ENCODE assay signal across 8 cellular contexts in the genomic region with DNA sequence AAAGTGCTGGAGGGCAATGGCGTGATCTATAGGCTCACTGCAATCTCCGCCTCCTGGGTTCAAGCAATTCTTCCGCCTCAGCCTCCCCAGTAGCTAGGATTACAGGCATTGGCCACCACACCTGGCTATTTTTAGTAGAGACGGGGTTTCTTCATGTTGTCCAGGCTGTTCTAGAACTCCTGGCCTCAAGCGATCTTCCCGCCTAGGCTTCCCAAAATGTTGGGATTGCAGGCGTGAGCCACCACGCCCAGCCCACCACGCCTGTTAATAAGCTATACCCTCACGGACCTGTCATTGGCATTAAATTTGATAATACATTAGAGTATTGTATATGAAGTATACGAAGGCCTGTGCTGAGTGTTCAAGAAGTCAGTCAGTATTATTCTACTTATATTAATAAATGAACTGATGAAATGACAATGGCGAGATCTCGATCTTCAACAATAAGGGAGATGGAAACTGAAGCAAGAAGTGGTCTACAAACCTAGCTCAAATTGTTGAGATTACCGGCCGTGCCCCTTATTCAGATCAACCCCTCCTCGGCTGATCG. TPM values are rescaled to one million over a fixed set of nuclear protein-coding genes. Genes with fewer than 3 reads are reported as not detected.
DNase-seq lines count a peak whose midpoint lies in the region; ATAC-seq and TF ChIP-seq lines count a peak whose summit lies in the region.

No MANE protein-coding gene starts in this region.

- no peak for TF ChIP-seq RAD21 in SK-N-SH (IDR thresholded peaks at IDR 0.05; ENCODE audit: low read length)

- H3K9me3 ChIP-seq in SK-N-SH, result no peaks in the 10 kb centered on the region
- peaks cover 0 to 4% (median 0%) of the 10 kb centered on the region in 5 donors for H3K9me3 ChIP-seq in subcutaneous abdominal adipose tissue (ENCODE audit: control insufficient read depth in 5 of 5, low read length in 5 of 5)

- no peaks in the 10 kb centered on the region for H3K27me3 Mint-ChIP-seq in activated T-helper 17 cell treated with anti-CD3 and anti-CD28 coated beads, Interleukin-2, amount 50 U/mL, for 72 hours
- peaks cover 0 to 4% (median 2%) of the 10 kb centered on the region in 3 donors for H3K27me3 Mint-ChIP-seq in immature natural killer cell (ENCODE audit: low read depth in 3 of 3)

- H3K4me1 Mint-ChIP-seq in activated T-helper 17 cell treated with anti-CD3 and anti-CD28 coated beads, Interleukin-2, amount 50 U/mL, for 72 hours, result peaks cover 3% of the 10 kb centered on the region
- peaks cover 23 to 34% of the 10 kb centered on the region in 2 donors for H3K4me1 Mint-ChIP-seq in immature natural killer cell

- peak overlapping the region; percentile 5 to 46; a peak in 3 of 4 replicates for H3K27ac ChIP-seq in SK-N-SH (ENCODE audit: low read depth in 2 of 2, low read length in 1 of 2)
- H3K27ac ChIP-seq in subcutaneous abdominal adipose tissue (ENCODE audit: low read depth, low read length), result peak overlapping the region; percentile 86

- H3K27me3 ChIP-seq in SK-N-SH (ENCODE audit: insufficient read depth) (no peaks in the 10 kb centered on the region), subcutaneous abdominal adipose tissue (ENCODE audit: control insufficient read depth in 5 of 5, insufficient read depth in 4 of 5, low read length in 5 of 5) (no peaks in the 10 kb centered on the region)

- H3K4me1 ChIP-seq in SK-N-SH (ENCODE audit: control insufficient read depth in 1 of 2, insufficient read depth in 2 of 2, low read depth in 1 of 2, low read length in 1 of 2) (peaks cover 3 to 6% of the 10 kb centered on the region in 2 experiments; a peak in 1 of 4 replicates), subcutaneous abdominal adipose tissue (ENCODE audit: control insufficient read depth in 5 of 5, insufficient read depth in 5 of 5, low read length in 5 of 5) (peaks cover 2 to 19% (median 15%) of the 10 kb centered on the region in 5 donors)

- peak overlapping the region; percentile 95 for H3K4me3 Mint-ChIP-seq in activated T-helper 17 cell treated with anti-CD3 and anti-CD28 coated beads, Interleukin-2, amount 50 U/mL, for 72 hours
- peak overlapping the region; percentile 93 to 100 (median 100) for H3K4me3 Mint-ChIP-seq in immature natural killer cell

- peak overlapping the region; percentile 59 to 77 for H3K4me3 ChIP-seq in SK-N-SH (ENCODE audit: low read depth in 2 of 2, low read length in 1 of 2)
- peak overlapping the region; percentile 87 to 99 (median 97) for H3K4me3 ChIP-seq in subcutaneous abdominal adipose tissue (ENCODE audit: low read depth in 1 of 5, low read length in 5 of 5)

- H3K9ac ChIP-seq in SK-N-SH, result peak overlapping the region; percentile 67
- H3K9ac ChIP-seq in subcutaneous abdominal adipose tissue (ENCODE audit: low read length in 5 of 5), result peak overlapping the region in 4 of 5 donors; percentile 45 to 95 (median 90)

- no peak for ATAC-seq in SK-N-SH treated with all-trans-retinoic acid at 6 μM for 48 hours
- no peak for ATAC-seq in activated T-helper 17 cell treated with anti-CD3 and anti-CD28 coated beads, Interleukin-2, amount 50 U/mL, for 72 hours (replicated peaks)
- no peak for ATAC-seq in GM19397 (IDR thresholded peaks at IDR 0.05; ENCODE audit: unreplicated experiment)
- ATAC-seq in GM19035 (IDR thresholded peaks at IDR 0.05; ENCODE audit: unreplicated experiment), result no peak

- H2AFZ ChIP-seq in SK-N-SH (ENCODE audit: low read depth), result peak overlapping the region; percentile 86

- H3K36me3 Mint-ChIP-seq in activated T-helper 17 cell treated with anti-CD3 and anti-CD28 coated beads, Interleukin-2, amount 50 U/mL, for 72 hours (ENCODE audit: low read depth), result no peaks in the 10 kb centered on the region
- peaks cover 0 to 1% (median 1%) of the 10 kb centered on the region in 3 donors for H3K36me3 Mint-ChIP-seq in immature natural killer cell

- H3K27ac Mint-ChIP-seq in activated T-helper 17 cell treated with anti-CD3 and anti-CD28 coated beads, Interleukin-2, amount 50 U/mL, for 72 hours, result peak overlapping the region; percentile 94
- peak overlapping the region; percentile 93 to 99 (median 97) for H3K27ac Mint-ChIP-seq in immature natural killer cell

- peaks cover 6% of the 10 kb centered on the region for H3K9me3 Mint-ChIP-seq in activated T-helper 17 cell treated with anti-CD3 and anti-CD28 coated beads, Interleukin-2, amount 50 U/mL, for 72 hours
- peaks cover 0 to 2% (median 0%) of the 10 kb centered on the region in 6 donors for H3K9me3 Mint-ChIP-seq in immature natural killer cell

- CTCF ChIA-PET in SK-N-SH (lab: Yijun Ruan, JAX), result interaction anchor here (0.6 to 1.5 kb wide), 6 partner anchors 9 to 736 kb away, joined by 3 to 7 read pairs (median 4); no protein-coding TSS in a partner anchor

- H3K79me2 ChIP-seq in SK-N-SH (ENCODE audit: insufficient read depth), result no peaks in the 10 kb centered on the region

- H3K4me2 ChIP-seq in SK-N-SH, result peak overlapping the region; percentile 82

- H3K9me2 ChIP-seq in SK-N-SH, result no peaks in the 10 kb centered on the region

- no peaks in the 10 kb centered on the region for H4K20me1 ChIP-seq in SK-N-SH (ENCODE audit: insufficient read depth)

- no peak for TF ChIP-seq EP300 in SK-N-SH (IDR thresholded peaks at IDR 0.05; ENCODE audit: borderline replicate concordance in 1 of 2, low read depth in 1 of 2, low read length in 1 of 2)

- no peaks in the 10 kb centered on the region for H3F3A ChIP-seq in SK-N-SH (replicated peaks; ENCODE audit: insufficient read depth)

- H3K36me3 ChIP-seq in SK-N-SH (replicated peaks in 1 of 2; ENCODE audit: control insufficient read depth in 1 of 2, insufficient read depth in 2 of 2, low read length in 1 of 2) (no peaks in the 10 kb centered on the region), subcutaneous abdominal adipose tissue (ENCODE audit: control insufficient read depth in 5 of 5, insufficient read depth in 5 of 5, low read length in 5 of 5) (peaks cover 0 to 6% (median 0%) of the 10 kb centered on the region in 5 donors)

- WGBS in SK-N-SH (ENCODE audit: low lambda C conversion rate), result 22% methylated on average over 17 of the region's 17 CpGs

- DNase-seq in SK-N-SH (no peak), immature natural killer cell (no peak)
- no peak for DNase-seq in activated CD4-positive, alpha-beta T cell treated with anti-CD3 and anti-CD28 coated beads for 1 hour

- POLR2A ChIA-PET in SK-N-SH (lab: Yijun Ruan, JAX), result interaction anchor here (1.0 to 1.2 kb wide), 2 partner anchors 10 to 61 kb away, joined by 3 read pairs; no protein-coding TSS in a partner anchor

- no peak for TF ChIP-seq CTCF in SK-N-SH (IDR thresholded peaks at IDR 0.05)

TF ChIP-seq in SK-N-SH, 30 proteins besides CTCF, POLR2A, EP300 and RAD21:
- TF ChIP-seq POLR2AphosphoS5 (IDR thresholded peaks at IDR 0.05; ENCODE audit: low read depth, low read length), result peak; percentile 74
- no peak for TF ChIP-seq FOXM1 (IDR thresholded peaks at IDR 0.05; ENCODE audit: low read depth)
TF ChIP-seq in SK-N-SH: peak in this region for 1.

TF ChIP-seq in SK-N-SH treated with all-trans-retinoic acid at 6 μM for 48 hours, 23 proteins besides CTCF, POLR2A, EP300 and RAD21 (continues in another document):
- TF ChIP-seq SNAI2 (CRISPR knock-in tag; IDR thresholded peaks at IDR 0.05), result no peak
- TF ChIP-seq ZFP3 (CRISPR knock-in tag; IDR thresholded peaks at IDR 0.05), result no peak
- TF ChIP-seq TCF4 (CRISPR knock-in tag; IDR thresholded peaks at IDR 0.05; ENCODE audit: borderline replicate concordance), result no peak
- no peak for TF ChIP-seq ZNF8 (CRISPR knock-in tag; IDR thresholded peaks at IDR 0.05)
- TF ChIP-seq PATZ1 (CRISPR knock-in tag; IDR thresholded peaks at IDR 0.05; ENCODE audit: borderline replicate concordance), result no peak
- no peak for TF ChIP-seq OSR1 (CRISPR knock-in tag; IDR thresholded peaks at IDR 0.05)
- TF ChIP-seq BACH2 (CRISPR knock-in tag; IDR thresholded peaks at IDR 0.05; ENCODE audit: borderline replicate concordance), result no peak

RNA-seq across cellular contexts. Expression of gene BCAS3, which starts 0.8 kb away (rescaled TPM):
- polyA plus RNA-seq in SK-N-SH (2012; rRNA removed), result 5.9 and 6.3 TPM in 2 replicates
- polyA plus RNA-seq in SK-N-SH (2012; cell fraction: cytosol; rRNA removed), result 4.9 and 5.1 TPM in 2 replicates
- polyA plus RNA-seq in SK-N-SH (2012; cell fraction: nucleus; rRNA removed), result 15.2 and 16.6 TPM in 2 replicates
- 10 to 100 TPM; 11.6 to 15.0 TPM for total RNA-seq in activated T-helper 17 cell treated with anti-CD3 and anti-CD28 coated beads, Interleukin-2, amount 50 U/mL, for 72 hours
- polyA plus RNA-seq in immature natural killer cell, result 10 to 100 TPM; 26.3 to 53.8 (median 50.1) TPM
